Comparison of ENCODE assay signal across 19 cellular contexts in the genomic region with DNA sequence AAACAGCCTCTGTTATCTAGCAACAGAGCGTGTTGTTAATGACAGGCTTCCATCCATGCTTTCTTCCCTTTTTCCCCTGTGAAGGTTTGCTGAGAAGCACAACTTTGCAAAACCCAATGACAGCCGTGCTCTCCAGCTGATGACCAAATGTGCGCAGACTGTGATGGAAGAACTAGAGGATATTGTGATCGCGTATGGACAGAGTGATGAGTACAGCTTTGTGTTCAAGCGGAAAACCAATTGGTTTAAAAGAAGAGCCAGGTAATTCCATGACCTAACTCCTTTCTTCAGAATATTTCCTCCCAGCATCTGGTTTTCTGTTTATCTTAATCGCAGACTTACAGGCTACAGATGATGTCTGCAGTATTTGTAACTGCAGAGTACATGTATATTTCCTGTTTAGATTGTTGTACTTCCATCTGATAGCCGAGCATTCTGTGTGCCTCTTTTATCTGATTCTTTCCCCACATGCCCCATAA. TPM values are rescaled to one million over a fixed set of nuclear protein-coding genes. Genes with fewer than 3 reads are reported as not detected.
A peak's percentile ranks its signal among the peaks of the same experiment; 100 is the strongest.
DNase-seq lines count a peak whose midpoint lies in the region; ATAC-seq and TF ChIP-seq lines count a peak whose summit lies in the region.
"Had no signal": no experiment of that assay in that cellular context is flagged by ENCODE, and none has a peak within 500 bp of the region (broad histone marks: within the 10 kb centered on the region; RNA-seq: fewer than 3 reads in every experiment).

No MANE protein-coding gene starts in this region.

- H3K27me3 ChIP-seq in CD4-positive, CD25-positive, alpha-beta regulatory T cell (ENCODE audit: control insufficient read depth, insufficient read depth, low read length) = no peaks in the 10 kb centered on the region
- H3K27me3 ChIP-seq in Caco-2 (replicated peaks; ENCODE audit: control insufficient read depth, insufficient read depth, low read length) (no peaks in the 10 kb centered on the region), suprapubic skin (no peaks in the 10 kb centered on the region)
- H3K27me3 ChIP-seq: spleen, testis had no signal

- POLR2A ChIA-PET in Caco-2 (lab: Charles Lee) = no interaction called here
- POLR2A ChIA-PET in activated B cell treated with CpG ODN at 0.5 μM for 24 hours (lab: Charles Lee) = interaction anchor here (0.7 kb wide), 1 partner anchor 14 kb away, joined by 3 read pairs; no protein-coding TSS in a partner anchor

- no peak for TF ChIP-seq POLR2A in suprapubic skin (IDR thresholded peaks at IDR 0.05)

- peaks cover 11% of the 10 kb centered on the region for H3K4me1 ChIP-seq in CD4-positive, CD25-positive, alpha-beta regulatory T cell (ENCODE audit: control insufficient read depth, insufficient read depth, low read length, poor library complexity, severe bottlenecking)
- H3K4me1 ChIP-seq in Caco-2 (0 out of 2 replicates have a peak, but pooled peaks cover 4% of the 10 kb centered on the region), suprapubic skin (peaks cover 13% of the 10 kb centered on the region)
- H3K4me1 ChIP-seq: testis had no signal

- no peak overlapping the region for H3K4me3 ChIP-seq in CD4-positive, CD25-positive, alpha-beta regulatory T cell (ENCODE audit: low read depth, low read length)
- H3K4me3 ChIP-seq in Caco-2 (ENCODE audit: low read depth, low read length) (no peak overlapping the region), suprapubic skin (no peak overlapping the region)
- H3K4me3 ChIP-seq: spleen, testis had no signal

- H3K9me3 Mint-ChIP-seq in CD4-positive, CD25-positive, alpha-beta regulatory T cell = no peaks in the 10 kb centered on the region
- no peaks in the 10 kb centered on the region for H3K9me3 Mint-ChIP-seq in Caco-2 (ENCODE audit: unreplicated experiment)
- no peaks in the 10 kb centered on the region for H3K9me3 Mint-ChIP-seq in activated B cell treated with CpG ODN at 0.5 μM for 24 hours
- H3K9me3 Mint-ChIP-seq in mesothelial cell of epicardium = peaks cover 4% of the 10 kb centered on the region

- no peaks in the 10 kb centered on the region for H3K27me3 Mint-ChIP-seq in CD4-positive, CD25-positive, alpha-beta regulatory T cell
- H3K27me3 Mint-ChIP-seq in Caco-2 (ENCODE audit: insufficient read depth, unreplicated experiment) = no peaks in the 10 kb centered on the region
- no peaks in the 10 kb centered on the region for H3K27me3 Mint-ChIP-seq in activated B cell treated with CpG ODN at 0.5 μM for 24 hours
- no peaks in the 10 kb centered on the region for H3K27me3 Mint-ChIP-seq in mesothelial cell of epicardium (ENCODE audit: low read depth)

- no TSS peak for BruUV-seq in Caco-2 (replicated peaks; lab: Mats Ljungman, UMichigan)

- no peaks in the 10 kb centered on the region for H3K9me3 ChIP-seq in CD4-positive, CD25-positive, alpha-beta regulatory T cell (ENCODE audit: control insufficient read depth in 2 of 2, low read length in 2 of 2)
- H3K9me3 ChIP-seq in Caco-2 (no peaks in the 10 kb centered on the region), suprapubic skin (no peaks in the 10 kb centered on the region)
- H3K9me3 ChIP-seq: psoas muscle, spleen, testis had no signal

- no peak for TF ChIP-seq EP300 in suprapubic skin (IDR thresholded peaks at IDR 0.05)

- no peak overlapping the region for H3K27ac Mint-ChIP-seq in CD4-positive, CD25-positive, alpha-beta regulatory T cell
- H3K27ac Mint-ChIP-seq in Caco-2 (ENCODE audit: unreplicated experiment) = no peak overlapping the region
- no peak overlapping the region for H3K27ac Mint-ChIP-seq in activated B cell treated with CpG ODN at 0.5 μM for 24 hours
- H3K27ac Mint-ChIP-seq in mesothelial cell of epicardium = peak overlapping the region; percentile 40
- H3K27ac Mint-ChIP-seq: H9 had no signal

- no peak for TF ChIP-seq CTCF in Caco-2 (IDR thresholded peaks at IDR 0.05; ENCODE audit: insufficient read depth in 1 of 2, low read depth in 1 of 2, low read length in 1 of 2, severe bottlenecking in 1 of 2, unreplicated experiment in 1 of 2)
- TF ChIP-seq CTCF in activated B cell treated with CpG ODN at 0.5 μM for 24 hours (IDR thresholded peaks at IDR 0.05) = no peak
- no peak for TF ChIP-seq CTCF in mesothelial cell of epicardium (IDR thresholded peaks at IDR 0.05; ENCODE audit: unreplicated experiment)
- no peak for TF ChIP-seq CTCF in suprapubic skin (IDR thresholded peaks at IDR 0.05)

- WGBS in suprapubic skin = 92% methylated on average over 8 of the region's 8 CpGs

- intact Hi-C loops in Caco-2 (cut with micrococcal nuclease; ENCODE audit: unreplicated experiment) = no loop called here
- intact Hi-C loops in activated B cell treated with CpG ODN at 0.5 μM for 24 hours (cut with micrococcal nuclease) = loop anchor here (5.0 kb wide), 2 partner anchors 561 to 1079 kb away; no protein-coding TSS in a partner anchor

- ATAC-seq in CD4-positive, CD25-positive, alpha-beta regulatory T cell (ENCODE audit: low read depth in 2 of 2) = no peak
- ATAC-seq in activated B cell treated with CpG ODN at 0.5 μM for 24 hours (ENCODE audit: low read depth) (no peak), HG02970 (IDR thresholded peaks at IDR 0.05; ENCODE audit: low FRiP score, unreplicated experiment) (no peak)
- ATAC-seq: esophagus mucosa, psoas muscle had no signal

- no peak for DNase-seq in CD4-positive, CD25-positive, alpha-beta regulatory T cell
- DNase-seq in Caco-2 (no peak), activated B cell treated with CpG ODN at 0.5 μM for 24 hours (no peak), mesothelial cell of epicardium (ENCODE audit: low spot score in 2 of 2, unreplicated experiment in 2 of 2) (no peak), GM03348 (ENCODE audit: low spot score) (no peak), suprapubic skin (ENCODE audit: low spot score in 2 of 2) (no peak), NCI-H2196 (lab: John Stamatoyannopoulos, UW; ENCODE audit: unreplicated experiment) (no peak)
- DNase-seq: central memory CD4-positive, alpha-beta T cell; H9; KG1; NCI-H1048; NCI-H2029; psoas muscle; spleen; stimulated activated CD8-positive, alpha-beta memory T cell treated with anti-CD3 and anti-CD28 coated beads, Interleukin-4, amount 100 ng/mL, for 48 hours; testis had no signal

- H3K36me3 ChIP-seq in CD4-positive, CD25-positive, alpha-beta regulatory T cell (ENCODE audit: control insufficient read depth, insufficient read depth, low read length) = peaks cover 10% of the 10 kb centered on the region
- no peaks in the 10 kb centered on the region for H3K36me3 ChIP-seq in Caco-2 (ENCODE audit: control insufficient read depth, insufficient read depth, low read length)
- H3K36me3 ChIP-seq in suprapubic skin = peaks cover 39% of the 10 kb centered on the region

- no peak overlapping the region for H3K27ac ChIP-seq in CD4-positive, CD25-positive, alpha-beta regulatory T cell (ENCODE audit: insufficient read depth, low read length, poor library complexity, severe bottlenecking)
- no peak overlapping the region for H3K27ac ChIP-seq in suprapubic skin
- H3K27ac ChIP-seq: psoas muscle, RWPE1, spleen, testis had no signal

- H3K36me3 Mint-ChIP-seq in CD4-positive, CD25-positive, alpha-beta regulatory T cell = peaks cover 17% of the 10 kb centered on the region
- H3K36me3 Mint-ChIP-seq in Caco-2 (ENCODE audit: insufficient read depth, unreplicated experiment) (peaks cover 19% of the 10 kb centered on the region), activated B cell treated with CpG ODN at 0.5 μM for 24 hours (ENCODE audit: low read depth) (peaks cover 46% of the 10 kb centered on the region), mesothelial cell of epicardium (peaks cover 10% of the 10 kb centered on the region)

- H3K4me3 Mint-ChIP-seq in CD4-positive, CD25-positive, alpha-beta regulatory T cell = peak overlapping the region in 3 of 4 donors; percentile 47 to 95 (median 92)
- peak overlapping the region; percentile 27 for H3K4me3 Mint-ChIP-seq in Caco-2 (ENCODE audit: unreplicated experiment)
- peak overlapping the region; percentile 21 for H3K4me3 Mint-ChIP-seq in activated B cell treated with CpG ODN at 0.5 μM for 24 hours
- H3K4me3 Mint-ChIP-seq in mesothelial cell of epicardium = peak overlapping the region; percentile 44

- peaks cover 8 to 29% (median 21%) of the 10 kb centered on the region in 4 donors for H3K4me1 Mint-ChIP-seq in CD4-positive, CD25-positive, alpha-beta regulatory T cell
- H3K4me1 Mint-ChIP-seq in Caco-2 (ENCODE audit: low read depth, unreplicated experiment) = peaks cover 10% of the 10 kb centered on the region
- peaks cover 38% of the 10 kb centered on the region for H3K4me1 Mint-ChIP-seq in activated B cell treated with CpG ODN at 0.5 μM for 24 hours
- H3K4me1 Mint-ChIP-seq in mesothelial cell of epicardium = peaks cover 8% of the 10 kb centered on the region

- CTCF ChIA-PET in Caco-2 (lab: Charles Lee) = no interaction called here
- CTCF ChIA-PET in activated B cell treated with CpG ODN at 0.5 μM for 24 hours (lab: Charles Lee) = interaction anchor here (2.0 kb wide), 1 partner anchor 14 kb away, joined by 7 read pairs; no protein-coding TSS in a partner anchor

RNA-seq across cellular contexts. Expression of gene THG1L, which starts 1.6 kb away (rescaled TPM):
- 4.5 TPM for total RNA-seq in CD4-positive, CD25-positive, alpha-beta regulatory T cell
- polyA plus RNA-seq in CD4-positive, CD25-positive, alpha-beta regulatory T cell = 1 to 10 TPM; 5.0 to 6.6 (median 5.5) TPM
- total RNA-seq in Caco-2 (2022) (19.8 and 22.9 TPM in 2 replicates), activated B cell treated with CpG ODN at 0.5 μM for 24 hours (25.6 and 28.9 TPM in 2 replicates), mesothelial cell of epicardium (17.8 to 19.2 TPM (median 18.0 TPM) in 3 replicates), suprapubic skin (10 to 100 TPM in 2 of 4 donors, 1 to 10 TPM in 2; 5.1 to 14.5 (median 11.0) TPM)

RNA-seq across cellular contexts. Expression of gene LSM11, which starts 10.7 kb away (rescaled TPM):
- total RNA-seq in CD4-positive, CD25-positive, alpha-beta regulatory T cell = 1.5 TPM
- polyA plus RNA-seq in CD4-positive, CD25-positive, alpha-beta regulatory T cell = 1 to 10 TPM in 1 of 4 donors, under 1 TPM in 3; 0.22 to 1.6 (median 0.74) TPM
- total RNA-seq in Caco-2 (2022) = 6.8 and 7.7 TPM in 2 replicates
- 4.6 and 5.0 TPM in 2 replicates for total RNA-seq in activated B cell treated with CpG ODN at 0.5 μM for 24 hours
- 5.2 to 6.0 TPM (median 5.6 TPM) in 3 replicates for total RNA-seq in mesothelial cell of epicardium
- 1 to 10 TPM; 2.9 to 5.2 (median 3.6) TPM for total RNA-seq in suprapubic skin

Comparison
In these comparisons a context has a peak if more than half of its experiments do, and no peak if none do; other contexts are left out.
1. H3K4me3 Mint-ChIP-seq: peak in every context shown above with its lines; median percentile 92 in CD4-positive, CD25-positive, alpha-beta regulatory T cell; 44 in mesothelial cell of epicardium; 27 in Caco-2; 21 in activated B cell treated with CpG ODN at 0.5 μM for 24 hours.